Comparison of ENCODE assay signal across 1 cellular context in the genomic region with DNA sequence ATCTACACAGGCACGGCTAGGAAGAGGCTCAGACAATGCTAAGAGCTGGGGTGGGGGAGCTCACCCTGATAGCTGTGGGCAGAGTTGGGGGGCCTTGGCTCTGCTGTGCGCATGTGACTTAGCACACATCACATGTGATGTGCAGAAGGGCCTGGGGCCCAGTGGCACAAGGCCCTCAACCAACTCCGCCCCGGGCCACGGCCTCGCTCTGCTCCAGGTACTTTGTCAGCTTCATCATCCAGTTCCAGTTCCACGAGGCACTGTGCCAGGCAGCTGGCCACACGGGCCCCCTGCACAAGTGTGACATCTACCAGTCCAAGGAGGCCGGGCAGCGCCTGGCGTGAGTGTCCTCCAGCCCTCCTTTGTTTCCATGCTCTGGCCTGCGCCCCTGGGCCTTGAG.
TF ChIP-seq lines count a peak whose summit lies in the region.

No MANE protein-coding gene starts in this region.

TF ChIP-seq in H1, 55 proteins besides CTCF, POLR2A, EP300 and RAD21:
- TF ChIP-seq BACH1 (IDR thresholded peaks at IDR 0.05; ENCODE audit: low read length) (no peak), FOSL1 (IDR thresholded peaks at IDR 0.05; ENCODE audit: insufficient read depth, low read depth, low read length) (no peak), TCF12 (IDR thresholded peaks at IDR 0.05; ENCODE audit: low read depth, low read length) (no peak), SIX5 (IDR thresholded peaks at IDR 0.05; ENCODE audit: low read depth, low read length) (no peak), RFX5 (IDR thresholded peaks at IDR 0.05; ENCODE audit: borderline replicate concordance, low read depth, low read length) (no peak), TAF7 (optimal IDR thresholded peaks at IDR 0.05; ENCODE audit: borderline replicate concordance, low read depth, low read length) (no peak), CREB1 (IDR thresholded peaks at IDR 0.05) (no peak), KDM5A (IDR thresholded peaks at IDR 0.05; ENCODE audit: low read length) (no peak), ZNF274 (IDR thresholded peaks at IDR 0.05; ENCODE audit: borderline replicate concordance, extremely low read depth, low read length) (no peak), TEAD4 (IDR thresholded peaks at IDR 0.05; ENCODE audit: low read depth, low read length) (no peak), CHD2 (IDR thresholded peaks at IDR 0.05; ENCODE audit: low read length) (no peak), ASH2L (IDR thresholded peaks at IDR 0.05; ENCODE audit: low read length) (no peak), JUND (IDR thresholded peaks at IDR 0.05; ENCODE audit: low read length) (no peak)
- TF ChIP-seq, protein P1, sequence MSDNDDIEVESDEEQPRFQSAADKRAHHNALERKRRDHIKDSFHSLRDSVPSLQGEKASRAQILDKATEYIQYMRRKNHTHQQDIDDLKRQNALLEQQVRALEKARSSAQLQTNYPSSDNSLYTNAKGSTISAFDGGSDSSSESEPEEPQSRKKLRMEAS (IDR thresholded peaks at IDR 0.05) = no peak
- TF ChIP-seq, protein P2, sequence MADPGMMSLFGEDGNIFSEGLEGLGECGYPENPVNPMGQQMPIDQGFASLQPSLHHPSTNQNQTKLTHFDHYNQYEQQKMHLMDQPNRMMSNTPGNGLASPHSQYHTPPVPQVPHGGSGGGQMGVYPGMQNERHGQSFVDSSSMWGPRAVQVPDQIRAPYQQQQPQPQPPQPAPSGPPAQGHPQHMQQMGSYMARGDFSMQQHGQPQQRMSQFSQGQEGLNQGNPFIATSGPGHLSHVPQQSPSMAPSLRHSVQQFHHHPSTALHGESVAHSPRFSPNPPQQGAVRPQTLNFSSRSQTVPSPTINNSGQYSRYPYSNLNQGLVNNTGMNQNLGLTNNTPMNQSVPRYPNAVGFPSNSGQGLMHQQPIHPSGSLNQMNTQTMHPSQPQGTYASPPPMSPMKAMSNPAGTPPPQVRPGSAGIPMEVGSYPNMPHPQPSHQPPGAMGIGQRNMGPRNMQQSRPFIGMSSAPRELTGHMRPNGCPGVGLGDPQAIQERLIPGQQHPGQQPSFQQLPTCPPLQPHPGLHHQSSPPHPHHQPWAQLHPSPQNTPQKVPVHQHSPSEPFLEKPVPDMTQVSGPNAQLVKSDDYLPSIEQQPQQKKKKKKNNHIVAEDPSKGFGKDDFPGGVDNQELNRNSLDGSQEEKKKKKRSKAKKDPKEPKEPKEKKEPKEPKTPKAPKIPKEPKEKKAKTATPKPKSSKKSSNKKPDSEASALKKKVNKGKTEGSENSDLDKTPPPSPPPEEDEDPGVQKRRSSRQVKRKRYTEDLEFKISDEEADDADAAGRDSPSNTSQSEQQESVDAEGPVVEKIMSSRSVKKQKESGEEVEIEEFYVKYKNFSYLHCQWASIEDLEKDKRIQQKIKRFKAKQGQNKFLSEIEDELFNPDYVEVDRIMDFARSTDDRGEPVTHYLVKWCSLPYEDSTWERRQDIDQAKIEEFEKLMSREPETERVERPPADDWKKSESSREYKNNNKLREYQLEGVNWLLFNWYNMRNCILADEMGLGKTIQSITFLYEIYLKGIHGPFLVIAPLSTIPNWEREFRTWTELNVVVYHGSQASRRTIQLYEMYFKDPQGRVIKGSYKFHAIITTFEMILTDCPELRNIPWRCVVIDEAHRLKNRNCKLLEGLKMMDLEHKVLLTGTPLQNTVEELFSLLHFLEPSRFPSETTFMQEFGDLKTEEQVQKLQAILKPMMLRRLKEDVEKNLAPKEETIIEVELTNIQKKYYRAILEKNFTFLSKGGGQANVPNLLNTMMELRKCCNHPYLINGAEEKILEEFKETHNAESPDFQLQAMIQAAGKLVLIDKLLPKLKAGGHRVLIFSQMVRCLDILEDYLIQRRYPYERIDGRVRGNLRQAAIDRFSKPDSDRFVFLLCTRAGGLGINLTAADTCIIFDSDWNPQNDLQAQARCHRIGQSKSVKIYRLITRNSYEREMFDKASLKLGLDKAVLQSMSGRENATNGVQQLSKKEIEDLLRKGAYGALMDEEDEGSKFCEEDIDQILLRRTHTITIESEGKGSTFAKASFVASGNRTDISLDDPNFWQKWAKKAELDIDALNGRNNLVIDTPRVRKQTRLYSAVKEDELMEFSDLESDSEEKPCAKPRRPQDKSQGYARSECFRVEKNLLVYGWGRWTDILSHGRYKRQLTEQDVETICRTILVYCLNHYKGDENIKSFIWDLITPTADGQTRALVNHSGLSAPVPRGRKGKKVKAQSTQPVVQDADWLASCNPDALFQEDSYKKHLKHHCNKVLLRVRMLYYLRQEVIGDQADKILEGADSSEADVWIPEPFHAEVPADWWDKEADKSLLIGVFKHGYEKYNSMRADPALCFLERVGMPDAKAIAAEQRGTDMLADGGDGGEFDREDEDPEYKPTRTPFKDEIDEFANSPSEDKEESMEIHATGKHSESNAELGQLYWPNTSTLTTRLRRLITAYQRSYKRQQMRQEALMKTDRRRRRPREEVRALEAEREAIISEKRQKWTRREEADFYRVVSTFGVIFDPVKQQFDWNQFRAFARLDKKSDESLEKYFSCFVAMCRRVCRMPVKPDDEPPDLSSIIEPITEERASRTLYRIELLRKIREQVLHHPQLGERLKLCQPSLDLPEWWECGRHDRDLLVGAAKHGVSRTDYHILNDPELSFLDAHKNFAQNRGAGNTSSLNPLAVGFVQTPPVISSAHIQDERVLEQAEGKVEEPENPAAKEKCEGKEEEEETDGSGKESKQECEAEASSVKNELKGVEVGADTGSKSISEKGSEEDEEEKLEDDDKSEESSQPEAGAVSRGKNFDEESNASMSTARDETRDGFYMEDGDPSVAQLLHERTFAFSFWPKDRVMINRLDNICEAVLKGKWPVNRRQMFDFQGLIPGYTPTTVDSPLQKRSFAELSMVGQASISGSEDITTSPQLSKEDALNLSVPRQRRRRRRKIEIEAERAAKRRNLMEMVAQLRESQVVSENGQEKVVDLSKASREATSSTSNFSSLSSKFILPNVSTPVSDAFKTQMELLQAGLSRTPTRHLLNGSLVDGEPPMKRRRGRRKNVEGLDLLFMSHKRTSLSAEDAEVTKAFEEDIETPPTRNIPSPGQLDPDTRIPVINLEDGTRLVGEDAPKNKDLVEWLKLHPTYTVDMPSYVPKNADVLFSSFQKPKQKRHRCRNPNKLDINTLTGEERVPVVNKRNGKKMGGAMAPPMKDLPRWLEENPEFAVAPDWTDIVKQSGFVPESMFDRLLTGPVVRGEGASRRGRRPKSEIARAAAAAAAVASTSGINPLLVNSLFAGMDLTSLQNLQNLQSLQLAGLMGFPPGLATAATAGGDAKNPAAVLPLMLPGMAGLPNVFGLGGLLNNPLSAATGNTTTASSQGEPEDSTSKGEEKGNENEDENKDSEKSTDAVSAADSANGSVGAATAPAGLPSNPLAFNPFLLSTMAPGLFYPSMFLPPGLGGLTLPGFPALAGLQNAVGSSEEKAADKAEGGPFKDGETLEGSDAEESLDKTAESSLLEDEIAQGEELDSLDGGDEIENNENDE (IDR thresholded peaks at IDR 0.05; ENCODE audit: insufficient replicate concordance, low read length) = no peak
- TF ChIP-seq, protein P3, sequence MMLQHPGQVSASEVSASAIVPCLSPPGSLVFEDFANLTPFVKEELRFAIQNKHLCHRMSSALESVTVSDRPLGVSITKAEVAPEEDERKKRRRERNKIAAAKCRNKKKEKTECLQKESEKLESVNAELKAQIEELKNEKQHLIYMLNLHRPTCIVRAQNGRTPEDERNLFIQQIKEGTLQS (IDR thresholded peaks at IDR 0.05; ENCODE audit: insufficient read depth, low read depth, low read length) = no peak
- TF ChIP-seq, protein P4, sequence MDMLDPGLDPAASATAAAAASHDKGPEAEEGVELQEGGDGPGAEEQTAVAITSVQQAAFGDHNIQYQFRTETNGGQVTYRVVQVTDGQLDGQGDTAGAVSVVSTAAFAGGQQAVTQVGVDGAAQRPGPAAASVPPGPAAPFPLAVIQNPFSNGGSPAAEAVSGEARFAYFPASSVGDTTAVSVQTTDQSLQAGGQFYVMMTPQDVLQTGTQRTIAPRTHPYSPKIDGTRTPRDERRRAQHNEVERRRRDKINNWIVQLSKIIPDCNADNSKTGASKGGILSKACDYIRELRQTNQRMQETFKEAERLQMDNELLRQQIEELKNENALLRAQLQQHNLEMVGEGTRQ (IDR thresholded peaks at IDR 0.05; ENCODE audit: low read length) = no peak
TF ChIP-seq in H1: peak in this region for 0.
